ENCODE assay signal across 27 cellular contexts in genomic region chr17:51169340-51169739, GRCh38. TPM values are rescaled to one million over a fixed set of nuclear protein-coding genes. Genes with fewer than 3 reads are reported as not detected.
DNase-seq lines count a peak whose midpoint lies in the region; ATAC-seq and TF ChIP-seq lines count a peak whose summit lies in the region.
"Had no signal": no experiment of that assay in that cellular context is flagged by ENCODE, and none has a peak within 500 bp of the region (broad histone marks: within the 10 kb centered on the region; RNA-seq: fewer than 3 reads in every experiment).

No MANE protein-coding gene starts in this region.

- no peaks in the 10 kb centered on the region for H3K27me3 Mint-ChIP-seq in activated T-cell treated with anti-CD3 and anti-CD28 coated beads, Interleukin-2, amount 50 U/mL, for 24 hours
- H3K27me3 Mint-ChIP-seq in activated T-cell treated with anti-CD3 and anti-CD28 coated beads, Interleukin-2, amount 50 U/mL, for 72 hours (ENCODE audit: low read depth) = no peaks in the 10 kb centered on the region
- no peaks in the 10 kb centered on the region for H3K27me3 Mint-ChIP-seq in nephron (ENCODE audit: low read depth)
- H3K27me3 Mint-ChIP-seq: naive thymus-derived CD8-positive, alpha-beta T cell had no signal

- H3K27ac ChIP-seq in caudate nucleus (ENCODE audit: low read depth, low read length) = no peak overlapping the region
- H3K27ac ChIP-seq: sigmoid colon, vagina had no signal

- peak overlapping the region; percentile 90 for H3K4me3 Mint-ChIP-seq in activated T-cell treated with anti-CD3 and anti-CD28 coated beads, Interleukin-2, amount 50 U/mL, for 24 hours
- peak overlapping the region in 1 of 2 donors; percentile 4 for H3K4me3 Mint-ChIP-seq in activated T-cell treated with anti-CD3 and anti-CD28 coated beads, Interleukin-2, amount 50 U/mL, for 72 hours
- H3K4me3 Mint-ChIP-seq in nephron = peak overlapping the region; percentile 62 to 77 (median 64)

- peaks cover 90% of the 10 kb centered on the region for H3K36me3 Mint-ChIP-seq in activated T-cell treated with anti-CD3 and anti-CD28 coated beads, Interleukin-2, amount 50 U/mL, for 24 hours (ENCODE audit: low read depth)
- H3K36me3 Mint-ChIP-seq in activated T-cell treated with anti-CD3 and anti-CD28 coated beads, Interleukin-2, amount 50 U/mL, for 72 hours (ENCODE audit: insufficient read depth in 2 of 2) = peaks cover 17 to 18% of the 10 kb centered on the region in 2 donors
- H3K36me3 Mint-ChIP-seq in nephron (ENCODE audit: low read depth) = peaks cover 40% of the 10 kb centered on the region

- no peak for TF ChIP-seq CTCF in nephron (IDR thresholded peaks at IDR 0.05; ENCODE audit: unreplicated experiment in 3 of 3)

- H3K4me1 Mint-ChIP-seq in activated T-cell treated with anti-CD3 and anti-CD28 coated beads, Interleukin-2, amount 50 U/mL, for 24 hours (ENCODE audit: low read depth) = peaks cover 41% of the 10 kb centered on the region
- H3K4me1 Mint-ChIP-seq in activated T-cell treated with anti-CD3 and anti-CD28 coated beads, Interleukin-2, amount 50 U/mL, for 72 hours (ENCODE audit: low read depth) = peaks cover 45% of the 10 kb centered on the region
- H3K4me1 Mint-ChIP-seq in nephron = peaks cover 21% of the 10 kb centered on the region

- H3K27ac Mint-ChIP-seq in activated T-cell treated with anti-CD3 and anti-CD28 coated beads, Interleukin-2, amount 50 U/mL, for 24 hours = peak overlapping the region; percentile 96
- peak overlapping the region; percentile 24 for H3K27ac Mint-ChIP-seq in activated T-cell treated with anti-CD3 and anti-CD28 coated beads, Interleukin-2, amount 50 U/mL, for 72 hours
- peak overlapping the region in 2 of 3 experiments; percentile 12 to 28 for H3K27ac Mint-ChIP-seq in nephron

- no peak for DNase-seq in activated T-cell treated with anti-CD3 and anti-CD28 coated beads, Interleukin-2, amount 50 U/mL, for 24 hours
- DNase-seq in activated T-cell treated with anti-CD3 and anti-CD28 coated beads, Interleukin-2, amount 50 U/mL, for 1 hour = no peak
- peak; percentile 14 for DNase-seq in EL
- no peak for DNase-seq in activated T-cell treated with anti-CD3 and anti-CD28 coated beads, Interleukin-2, amount 50 U/mL, for 72 hours
- DNase-seq in caudate nucleus (lab: John Stamatoyannopoulos, UW) = no peak
- DNase-seq: activated gamma-delta T cell treated with Interleukin-2 at 50 U/mL for 16 hours; C1 segment of cervical spinal cord; DMS153; effector CD8-positive, alpha-beta T cell; foreskin melanocyte; GDM1; immature natural killer cell; naive thymus-derived CD8-positive, alpha-beta T cell; NCI-H1048; NCI-H187; posterior cingulate gyrus; RPMI8226; sigmoid colon; SK-N-SH; T1000 had no signal

- no peak for ATAC-seq in activated T-cell treated with anti-CD3 and anti-CD28 coated beads, Interleukin-2, amount 50 U/mL, for 72 hours (replicated peaks in 1 of 2)
- no peak for ATAC-seq in HG03571 (IDR thresholded peaks at IDR 0.05; ENCODE audit: unreplicated experiment)
- no peak for ATAC-seq in HG03280 (IDR thresholded peaks at IDR 0.05; ENCODE audit: unreplicated experiment)
- ATAC-seq: esophagus mucosa; HCT116; left lobe of liver; naive thymus-derived CD8-positive, alpha-beta T cell had no signal

- H3K9me3 Mint-ChIP-seq in activated T-cell treated with anti-CD3 and anti-CD28 coated beads, Interleukin-2, amount 50 U/mL, for 24 hours = no peaks in the 10 kb centered on the region
- H3K9me3 Mint-ChIP-seq in activated T-cell treated with anti-CD3 and anti-CD28 coated beads, Interleukin-2, amount 50 U/mL, for 72 hours = no peaks in the 10 kb centered on the region
- H3K9me3 Mint-ChIP-seq in nephron = no peaks in the 10 kb centered on the region
- H3K9me3 Mint-ChIP-seq: immature natural killer cell; naive thymus-derived CD8-positive, alpha-beta T cell had no signal

RNA-seq across cellular contexts. Expression of gene NME2, which starts 3.1 kb away (rescaled TPM):
- total RNA-seq in activated T-cell treated with anti-CD3 and anti-CD28 coated beads, Interleukin-2, amount 50 U/mL, for 72 hours = 100 to 1,000 TPM; 548 to 602 TPM

RNA-seq across cellular contexts. Expression of gene NME1, which starts 16.0 kb away (rescaled TPM):
- total RNA-seq in activated T-cell treated with anti-CD3 and anti-CD28 coated beads, Interleukin-2, amount 50 U/mL, for 72 hours = 10 to 100 TPM; 88.2 to 96.0 TPM

RNA-seq across cellular contexts. Expression of gene SPAG9, which starts 48.7 kb away (rescaled TPM):
- total RNA-seq in activated T-cell treated with anti-CD3 and anti-CD28 coated beads, Interleukin-2, amount 50 U/mL, for 72 hours = 10 to 100 TPM; 55.0 to 69.8 TPM

Comparison
In these comparisons a context has a peak if more than half of its experiments do, and no peak if none do; other contexts are left out.
1. H3K27ac Mint-ChIP-seq: peak in every context shown above with its lines; median percentile 96 in activated T-cell treated with anti-CD3 and anti-CD28 coated beads, Interleukin-2, amount 50 U/mL, for 24 hours; 24 in activated T-cell treated with anti-CD3 and anti-CD28 coated beads, Interleukin-2, amount 50 U/mL, for 72 hours; 20 in nephron.